In the genomic region with DNA sequence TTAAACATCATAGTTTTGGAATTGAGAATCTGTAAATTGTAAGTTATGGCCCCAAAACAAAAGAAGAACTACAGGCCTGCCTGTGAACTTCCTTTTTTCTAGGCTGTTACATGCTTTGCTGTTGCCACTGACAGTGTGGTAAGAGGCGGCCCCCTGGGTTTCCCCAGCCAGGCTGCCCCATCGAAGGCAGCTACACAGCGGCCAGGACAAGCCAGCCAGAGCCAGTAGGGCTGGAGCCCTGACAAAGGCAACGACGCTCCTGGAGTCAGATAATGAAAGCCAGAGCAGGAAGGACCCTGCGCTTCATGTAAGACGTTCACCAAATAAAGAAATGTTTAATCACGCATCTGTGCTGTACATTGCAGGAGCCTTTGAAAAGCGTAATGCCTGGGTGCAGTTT, we compare ENCODE assay signal across 8 cellular contexts.
DNase-seq lines count a peak whose midpoint lies in the region; ATAC-seq and TF ChIP-seq lines count a peak whose summit lies in the region.

No MANE protein-coding gene starts in this region.

- peaks cover 36% of the 10 kb centered on the region for H3K4me1 ChIP-seq in adipocyte (ENCODE audit: control insufficient read depth, insufficient read depth, low read length)

- H3K27ac ChIP-seq in layer of hippocampus (ENCODE audit: low read depth, low read length) (peak overlapping the region; percentile 5), RWPE1 (no peak overlapping the region)

- peak overlapping the region; percentile 57 for H3K4me3 ChIP-seq in adipocyte (ENCODE audit: low read length)

- POLR2A ChIA-PET in RWPE1 (lab: Yijun Ruan, JAX; ENCODE audit: low non-redundant PET), result no interaction called here

- no peaks in the 10 kb centered on the region for H3K9me3 ChIP-seq in adipocyte (ENCODE audit: control insufficient read depth, low read length)

- peak; percentile 86 for TF ChIP-seq POLR2A in GM18951 (IDR thresholded peaks at IDR 0.05; ENCODE audit: extremely low read depth, insufficient read depth, insufficient read length)

- DNase-seq in T-helper 1 cell (peak; percentile 50 to 85 (median 66)), adipocyte (ENCODE audit: low read depth) (peak; percentile 62), RWPE1 (ENCODE audit: low spot score) (no peak), NCI-H1417 treated with DMSO at 0.1 percent for 48 hours (lab: John Stamatoyannopoulos, UW) (no peak)
- DNase-seq in stimulated activated CD4-positive, alpha-beta T cell treated with anti-CD3 and anti-CD28 coated beads, Interleukin-4, amount 100 ng/mL, for 24 hours, result peak; percentile 73

- no peaks in the 10 kb centered on the region for H3K27me3 ChIP-seq in adipocyte (replicated peaks; ENCODE audit: control insufficient read depth, insufficient read depth, low read length)
- H3K27me3 ChIP-seq in layer of hippocampus (ENCODE audit: control insufficient read depth, insufficient read depth, low read length), result no peaks in the 10 kb centered on the region

- in situ Hi-C loops in GM18951 (cut with MboI; ENCODE audit: low sequenced_read_pairs, unreplicated experiment), result no loop called here

- peak overlapping the region; percentile 59 for H3K9ac ChIP-seq in adipocyte (ENCODE audit: low read length)

- CTCF ChIA-PET in RWPE1 (lab: Yijun Ruan, JAX), result interaction anchor here (0.6 kb wide), 1 partner anchor 99 kb away, joined by 3 read pairs; no protein-coding TSS in a partner anchor

- peak; percentile 95 for ATAC-seq in HG03108 (IDR thresholded peaks at IDR 0.05; ENCODE audit: unreplicated experiment)

- TF ChIP-seq CTCF in RWPE1 (conservative IDR thresholded peaks at IDR 0.05; ENCODE audit: low read depth), result no peak

- H3K36me3 ChIP-seq in adipocyte (ENCODE audit: control insufficient read depth, insufficient read depth, low read length, severe bottlenecking), result no peaks in the 10 kb centered on the region

Comparison
In these comparisons a context has a peak if more than half of its experiments do, and no peak if none do; other contexts are left out.
1. DNase-seq: peak in T-helper 1 cell (5 of 5), adipocyte (single experiment) and stimulated activated CD4-positive, alpha-beta T cell treated with anti-CD3 and anti-CD28 coated beads, Interleukin-4, amount 100 ng/mL, for 24 hours (single experiment); none in RWPE1 (single experiment) and NCI-H1417 treated with DMSO at 0.1 percent for 48 hours (single experiment).